Comparison of ENCODE assay signal across 10 cellular contexts in genomic region chr3:25582242-25582641, GRCh38.
DNase-seq lines count a peak whose midpoint lies in the region; ATAC-seq, FAIRE-seq and TF ChIP-seq lines count a peak whose summit lies in the region.
"Had no signal": no experiment of that assay in that cellular context is flagged by ENCODE, and none has a peak within 500 bp of the region (broad histone marks: within the 10 kb centered on the region; RNA-seq: fewer than 3 reads in every experiment).

No MANE protein-coding gene starts in this region.

- ATAC-seq in SK-N-SH treated with all-trans-retinoic acid at 6 μM for 48 hours (peak; percentile 93), GM21423 (IDR thresholded peaks at IDR 0.05; ENCODE audit: unreplicated experiment) (no peak), HG02981 (IDR thresholded peaks at IDR 0.05; ENCODE audit: unreplicated experiment) (no peak)

- TF ChIP-seq POLR2A in H54 (IDR thresholded peaks at IDR 0.05; ENCODE audit: low read depth, low read length): no peak

- DNase-seq in A172 (ENCODE audit: low spot score): peak; percentile 97
- peak; percentile 82 for DNase-seq in H54 (ENCODE audit: insufficient read length, low spot score)
- peak; percentile 28 for DNase-seq in fibroblast of the conjunctiva (ENCODE audit: low read depth)
- DNase-seq in stimulated activated CD8-positive, alpha-beta memory T cell treated with anti-CD3 and anti-CD28 coated beads, Interleukin-4, amount 100 ng/mL, for 48 hours: no peak
- DNase-seq in DMS153 (lab: John Stamatoyannopoulos, UW): no peak
- DNase-seq: activated CD4-positive, alpha-beta T cell treated with anti-CD3 and anti-CD28 coated beads, Interleukin-2, amount 50 U/mL, for 1 hour; head of caudate nucleus had no signal

- peak; percentile 96 for FAIRE-seq in H54 (lab: Jason Lieb, UNC)

TF ChIP-seq in SK-N-SH treated with all-trans-retinoic acid at 6 μM for 48 hours, 23 proteins besides CTCF, POLR2A, EP300 and RAD21:
- no peak for TF ChIP-seq PPARA (CRISPR knock-in tag; IDR thresholded peaks at IDR 0.05; ENCODE audit: borderline replicate concordance)

Comparison
In these comparisons a context has a peak if more than half of its experiments do, and no peak if none do; other contexts are left out.
1. DNase-seq: peak in A172 (single experiment), H54 (single experiment) and fibroblast of the conjunctiva (single experiment); none in stimulated activated CD8-positive, alpha-beta memory T cell treated with anti-CD3 and anti-CD28 coated beads, Interleukin-4, amount 100 ng/mL, for 48 hours (single experiment) and DMS153 (single experiment).